Comparison of ENCODE assay signal across 16 cellular contexts in the genomic region with DNA sequence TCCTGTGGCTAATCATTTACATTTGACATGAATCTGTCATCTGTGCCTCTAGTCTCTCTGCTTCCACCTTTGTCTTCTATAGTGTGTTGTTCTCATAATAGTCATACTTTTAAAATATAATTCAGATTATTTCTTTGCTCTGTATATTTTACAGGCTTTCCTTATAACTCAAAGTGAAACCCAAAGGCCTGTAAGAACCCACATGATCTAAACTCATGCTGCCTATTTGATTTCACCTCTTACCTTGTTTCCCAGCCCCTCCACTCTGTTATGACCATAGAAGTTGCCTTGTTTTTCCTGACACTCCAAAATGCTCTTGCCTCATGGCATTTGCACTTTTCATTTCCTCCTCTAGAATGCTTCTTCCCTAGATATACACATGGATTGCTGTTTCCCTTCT.
DNase-seq lines count a peak whose midpoint lies in the region; ATAC-seq, FAIRE-seq and TF ChIP-seq lines count a peak whose summit lies in the region.
"Had no signal": no experiment of that assay in that cellular context is flagged by ENCODE, and none has a peak within 500 bp of the region (broad histone marks: within the 10 kb centered on the region; RNA-seq: fewer than 3 reads in every experiment).

No MANE protein-coding gene starts in this region.

- no peaks in the 10 kb centered on the region for H3K79me2 ChIP-seq in GM12878 (ENCODE audit: control insufficient read depth, insufficient read depth, low read length)

- H3K4me1 ChIP-seq in GM12878 (ENCODE audit: control insufficient read depth, insufficient read depth, low read length): no peaks in the 10 kb centered on the region

- H3K36me3 ChIP-seq in GM12878 (ENCODE audit: control insufficient read depth in 2 of 2, insufficient read depth in 2 of 2, low read length in 1 of 2): no peaks in the 10 kb centered on the region

- no peaks in the 10 kb centered on the region for H3K27me3 ChIP-seq in GM12878 (replicated peaks in 1 of 2; ENCODE audit: control insufficient read depth in 2 of 2, insufficient read depth in 2 of 2, low read length in 1 of 2)

- H3K4me2 ChIP-seq in GM12878 (ENCODE audit: control insufficient read depth, insufficient read depth): no peak overlapping the region

- no peak for TF ChIP-seq CTCF in GM12878 (IDR thresholded peaks at IDR 0.05 in 2 of 3, conservative IDR thresholded peaks at IDR 0.05 in 1 of 3; ENCODE audit: control insufficient read depth in 2 of 3, extremely low read depth in 1 of 3, insufficient read depth in 1 of 3, low read depth in 3 of 3, low read length in 3 of 3)
- no peak for TF ChIP-seq CTCF in progenitor cell of endocrine pancreas (IDR thresholded peaks at IDR 0.05; ENCODE audit: unreplicated experiment)

- POLR2A ChIA-PET in GM12878 (lab: Charles Lee): no interaction called here

- CTCF ChIA-PET in GM12878 (lab: Yijun Ruan, JAX): no interaction called here

- DNase-seq in SK-N-DZ (ENCODE audit: low spot score) (peak; percentile 3), GM12878 (ENCODE audit: low read depth, low spot score) (no peak), progenitor cell of endocrine pancreas (ENCODE audit: low spot score, unreplicated experiment) (no peak), DMS 273 treated with DMSO at 0.1 percent for 48 hours (lab: John Stamatoyannopoulos, UW) (no peak), SIG-M5 treated with dmso at 0.1 percent for 504 hours (lab: John Stamatoyannopoulos, UW; ENCODE audit: unreplicated experiment) (no peak)
- DNase-seq: C1 segment of cervical spinal cord; Calu3; CD4-positive, alpha-beta memory T cell; COR-L47; DMS153; DMS79 treated with DMSO at 0.1 percent for 48 hours; GF-D8; H7; HCEC 1CT had no signal

- H3K36me3 Mint-ChIP-seq in progenitor cell of endocrine pancreas (ENCODE audit: insufficient read depth): no peaks in the 10 kb centered on the region

- H3K27ac ChIP-seq in GM12878 (ENCODE audit: control insufficient read depth, insufficient read depth): no peak overlapping the region

- H3K4me3 Mint-ChIP-seq in progenitor cell of endocrine pancreas (ENCODE audit: low read depth): no peak overlapping the region
- H3K4me3 Mint-ChIP-seq: CD4-positive, alpha-beta memory T cell had no signal

- SMC1A ChIA-PET in GM12878 (lab: Charles Lee; ENCODE audit: uncharacterized antibody, unreplicated experiment): no interaction called here

- TF ChIP-seq RAD21 in GM12878 (IDR thresholded peaks at IDR 0.05; ENCODE audit: insufficient read depth, low read depth, low read length): no peak

- H3K9ac ChIP-seq in GM12878 (ENCODE audit: control insufficient read depth, insufficient read depth, low read length): no peak overlapping the region

- TF ChIP-seq POLR2A in GM12878 (IDR thresholded peaks at IDR 0.05; ENCODE audit: low read depth, low read length): no peak

- FAIRE-seq in GM12878 (lab: Jason Lieb, UNC): no peak
- FAIRE-seq: H1 had no signal

- RAD21 ChIA-PET in GM12878 (lab: Charles Lee; ENCODE audit: unreplicated experiment): no interaction called here

- H2AFZ ChIP-seq in GM12878 (ENCODE audit: control insufficient read depth, low read depth, low read length): no peak overlapping the region

- TF ChIP-seq EP300 in GM12878 (IDR thresholded peaks at IDR 0.05; ENCODE audit: borderline replicate concordance in 1 of 2, control insufficient read depth in 1 of 2, low read depth in 2 of 2, low read length in 2 of 2): no peak

- H4K20me1 ChIP-seq in GM12878 (ENCODE audit: control insufficient read depth, insufficient read depth): no peaks in the 10 kb centered on the region

- H3K4me1 Mint-ChIP-seq in progenitor cell of endocrine pancreas (ENCODE audit: low read depth): peaks cover 6% of the 10 kb centered on the region

- intact Hi-C loops in GM12878 (cut with micrococcal nuclease; ENCODE audit: unreplicated experiment): no loop called here

- ATAC-seq in HG02852 (IDR thresholded peaks at IDR 0.05; ENCODE audit: unreplicated experiment) (peak; percentile 52), GM12878 (peak; percentile 50)

- no peaks in the 10 kb centered on the region for H3K9me3 Mint-ChIP-seq in progenitor cell of endocrine pancreas (ENCODE audit: low read depth)
- H3K9me3 Mint-ChIP-seq: CD4-positive, alpha-beta memory T cell had no signal

- H3K27me3 Mint-ChIP-seq in progenitor cell of endocrine pancreas: no peaks in the 10 kb centered on the region
- H3K27me3 Mint-ChIP-seq: CD4-positive, alpha-beta memory T cell had no signal

- no peaks in the 10 kb centered on the region for H3K9me3 ChIP-seq in GM12878 (replicated peaks; ENCODE audit: control insufficient read depth, insufficient read depth, low read length)

- in situ Hi-C loops in GM12878 (cut with MboI): no loop called here

- peak overlapping the region; percentile 4 for H3K27ac Mint-ChIP-seq in progenitor cell of endocrine pancreas

- no TSS peak for BruUV-seq in GM12878 (replicated peaks; lab: Mats Ljungman, UMichigan)

- H3K4me3 ChIP-seq in GM12878: no peak overlapping the region

TF ChIP-seq in GM12878, 131 proteins besides CTCF, POLR2A, EP300 and RAD21:
- TF ChIP-seq PAX8 (IDR thresholded peaks at IDR 0.05) (no peak), MYC (IDR thresholded peaks at IDR 0.05; ENCODE audit: insufficient read depth, insufficient read length, insufficient replicate concordance, low read length, severe bottlenecking) (no peak), HSF1 (IDR thresholded peaks at IDR 0.05; ENCODE audit: low read depth, low read length) (no peak), ATF7 (IDR thresholded peaks at IDR 0.05; ENCODE audit: low read depth) (no peak), BMI1 (IDR thresholded peaks at IDR 0.05; ENCODE audit: borderline replicate concordance) (no peak)
- TF ChIP-seq, protein P1, sequence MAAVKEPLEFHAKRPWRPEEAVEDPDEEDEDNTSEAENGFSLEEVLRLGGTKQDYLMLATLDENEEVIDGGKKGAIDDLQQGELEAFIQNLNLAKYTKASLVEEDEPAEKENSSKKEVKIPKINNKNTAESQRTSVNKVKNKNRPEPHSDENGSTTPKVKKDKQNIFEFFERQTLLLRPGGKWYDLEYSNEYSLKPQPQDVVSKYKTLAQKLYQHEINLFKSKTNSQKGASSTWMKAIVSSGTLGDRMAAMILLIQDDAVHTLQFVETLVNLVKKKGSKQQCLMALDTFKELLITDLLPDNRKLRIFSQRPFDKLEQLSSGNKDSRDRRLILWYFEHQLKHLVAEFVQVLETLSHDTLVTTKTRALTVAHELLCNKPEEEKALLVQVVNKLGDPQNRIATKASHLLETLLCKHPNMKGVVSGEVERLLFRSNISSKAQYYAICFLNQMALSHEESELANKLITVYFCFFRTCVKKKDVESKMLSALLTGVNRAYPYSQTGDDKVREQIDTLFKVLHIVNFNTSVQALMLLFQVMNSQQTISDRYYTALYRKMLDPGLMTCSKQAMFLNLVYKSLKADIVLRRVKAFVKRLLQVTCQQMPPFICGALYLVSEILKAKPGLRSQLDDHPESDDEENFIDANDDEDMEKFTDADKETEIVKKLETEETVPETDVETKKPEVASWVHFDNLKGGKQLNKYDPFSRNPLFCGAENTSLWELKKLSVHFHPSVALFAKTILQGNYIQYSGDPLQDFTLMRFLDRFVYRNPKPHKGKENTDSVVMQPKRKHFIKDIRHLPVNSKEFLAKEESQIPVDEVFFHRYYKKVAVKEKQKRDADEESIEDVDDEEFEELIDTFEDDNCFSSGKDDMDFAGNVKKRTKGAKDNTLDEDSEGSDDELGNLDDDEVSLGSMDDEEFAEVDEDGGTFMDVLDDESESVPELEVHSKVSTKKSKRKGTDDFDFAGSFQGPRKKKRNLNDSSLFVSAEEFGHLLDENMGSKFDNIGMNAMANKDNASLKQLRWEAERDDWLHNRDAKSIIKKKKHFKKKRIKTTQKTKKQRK (IDR thresholded peaks at IDR 0.05; ENCODE audit: low read depth, low read length): no peak
- TF ChIP-seq, protein P2, sequence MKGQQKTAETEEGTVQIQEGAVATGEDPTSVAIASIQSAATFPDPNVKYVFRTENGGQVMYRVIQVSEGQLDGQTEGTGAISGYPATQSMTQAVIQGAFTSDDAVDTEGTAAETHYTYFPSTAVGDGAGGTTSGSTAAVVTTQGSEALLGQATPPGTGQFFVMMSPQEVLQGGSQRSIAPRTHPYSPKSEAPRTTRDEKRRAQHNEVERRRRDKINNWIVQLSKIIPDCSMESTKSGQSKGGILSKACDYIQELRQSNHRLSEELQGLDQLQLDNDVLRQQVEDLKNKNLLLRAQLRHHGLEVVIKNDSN (IDR thresholded peaks at IDR 0.05; ENCODE audit: borderline replicate concordance, extremely low read length, insufficient read depth, low read depth, low read length): no peak
